Comparison of ENCODE assay signal across 17 cellular contexts in the genomic region with DNA sequence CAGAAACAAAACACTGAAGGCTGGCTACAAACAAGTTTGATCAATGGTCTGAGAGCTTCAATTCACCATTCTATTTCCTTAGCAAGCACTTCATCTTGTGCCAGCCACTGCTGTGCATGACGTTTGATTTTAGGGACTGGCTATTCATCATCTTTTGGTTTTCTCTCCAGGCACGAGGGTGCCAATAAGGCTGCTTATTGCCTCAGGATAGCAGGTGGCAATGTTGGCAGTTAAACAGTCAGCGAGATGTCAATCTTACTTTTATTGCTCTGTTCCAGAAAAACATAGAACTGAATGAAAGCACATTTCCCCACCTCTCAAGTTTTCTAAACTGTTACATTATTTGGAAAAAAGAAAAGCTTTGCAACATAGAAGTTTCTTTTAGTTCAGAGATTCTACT.
DNase-seq lines count a peak whose midpoint lies in the region; ATAC-seq and TF ChIP-seq lines count a peak whose summit lies in the region.
"Had no signal": no experiment of that assay in that cellular context is flagged by ENCODE, and none has a peak within 500 bp of the region (broad histone marks: within the 10 kb centered on the region; RNA-seq: fewer than 3 reads in every experiment).

No MANE protein-coding gene starts in this region.

- no peaks in the 10 kb centered on the region for H3K27me3 Mint-ChIP-seq in GM23338 (ENCODE audit: insufficient read depth, low read depth, poor library complexity)
- H3K27me3 Mint-ChIP-seq in nephron (ENCODE audit: low read depth): no peaks in the 10 kb centered on the region
- H3K27me3 Mint-ChIP-seq: CD8-positive, alpha-beta memory T cell; IgD-negative memory B cell had no signal

- H3K9me3 ChIP-seq in HAP-1: no peaks in the 10 kb centered on the region
- H3K9me3 ChIP-seq: BLaER1 treated with 17β-estradiol and CSF1 and Interleukin-3, amounts not matched to agents 10 nM and 100 nM had no signal

- in situ Hi-C loops in HAP-1 (cut with MboI; ENCODE audit: low sequenced_read_pairs): no loop called here

- H3K36me3 Mint-ChIP-seq in GM23338 (ENCODE audit: low read depth) (no peaks in the 10 kb centered on the region), nephron (ENCODE audit: low read depth) (no peaks in the 10 kb centered on the region)
- H3K36me3 Mint-ChIP-seq: CD8-positive, alpha-beta memory T cell; IgD-negative memory B cell had no signal

- H3K4me1 ChIP-seq in GM23338 (ENCODE audit: insufficient read depth): no peaks in the 10 kb centered on the region
- H3K4me1 ChIP-seq in HAP-1: no peaks in the 10 kb centered on the region
- H3K4me1 ChIP-seq: BLaER1 treated with 17β-estradiol and CSF1 and Interleukin-3, amounts not matched to agents 10 nM and 100 nM had no signal

- H3F3A ChIP-seq in GM23338 (replicated peaks; ENCODE audit: low read depth): no peaks in the 10 kb centered on the region

- no peak overlapping the region for H3K27ac ChIP-seq in GM23338 (ENCODE audit: low read depth)
- H3K27ac ChIP-seq: BLaER1 treated with 17β-estradiol and CSF1 and Interleukin-3, amounts not matched to agents 10 nM and 100 nM; SK-N-MC had no signal

- no peak overlapping the region for H3K4me3 Mint-ChIP-seq in GM23338
- no peak overlapping the region for H3K4me3 Mint-ChIP-seq in nephron
- H3K4me3 Mint-ChIP-seq: CD8-positive, alpha-beta memory T cell; IgD-negative memory B cell had no signal

- peak overlapping the region; percentile 19; the same call in 1 of the 2 replicates for H2AFZ ChIP-seq in GM23338

- H3K27me3 ChIP-seq in GM23338 (ENCODE audit: insufficient read depth) (no peaks in the 10 kb centered on the region), HAP-1 (ENCODE audit: low read depth) (no peaks in the 10 kb centered on the region)
- H3K27me3 ChIP-seq: BLaER1 treated with 17β-estradiol and CSF1 and Interleukin-3, amounts not matched to agents 10 nM and 100 nM had no signal

- H3K4me1 Mint-ChIP-seq in GM23338 (no peaks in the 10 kb centered on the region), nephron (peaks cover 35% of the 10 kb centered on the region)
- H3K4me1 Mint-ChIP-seq: CD8-positive, alpha-beta memory T cell; IgD-negative memory B cell had no signal

- H3K4me2 ChIP-seq in GM23338: no peak overlapping the region
- H3K4me2 ChIP-seq: BLaER1 treated with 17β-estradiol and CSF1 and Interleukin-3, amounts not matched to agents 10 nM and 100 nM had no signal

- H3K79me2 ChIP-seq in GM23338 (replicated peaks; ENCODE audit: insufficient read depth): no peaks in the 10 kb centered on the region

- TF ChIP-seq CTCF in GM23338 (conservative IDR thresholded peaks at IDR 0.05; ENCODE audit: low read depth in 2 of 2) (no peak), nephron (IDR thresholded peaks at IDR 0.05; ENCODE audit: unreplicated experiment in 3 of 3) (no peak)

- H3K4me3 ChIP-seq in GM23338: no peak overlapping the region
- no peak overlapping the region for H3K4me3 ChIP-seq in HAP-1
- H3K4me3 ChIP-seq: BLaER1 treated with 17β-estradiol and CSF1 and Interleukin-3, amounts not matched to agents 10 nM and 100 nM; SK-N-MC had no signal

- DNase-seq in GM23338 (ENCODE audit: low spot score): no peak
- peak; percentile 48 for DNase-seq in M059J (ENCODE audit: low read depth)
- DNase-seq in SHP77 treated with DMSO at 0.1 percent for 48 hours (lab: John Stamatoyannopoulos, UW): peak; percentile 67
- DNase-seq in HAP-1 (ENCODE audit: low spot score in 2 of 2): no peak
- DNase-seq in NCI-H2029 (lab: John Stamatoyannopoulos, UW): no peak
- DNase-seq in activated gamma-delta T cell (lab: John Stamatoyannopoulos, UW): no peak
- no peak for DNase-seq in NCI-H446 (lab: John Stamatoyannopoulos, UW)
- DNase-seq: CD8-positive, alpha-beta memory T cell; DND-41; NCI-H1048; NCI-H1694; NCI-H345; NCI-H526 treated with DMSO at 0.1 percent for 48 hours had no signal

- H3K9me3 Mint-ChIP-seq in GM23338 (no peaks in the 10 kb centered on the region), nephron (no peaks in the 10 kb centered on the region)

- H3K27ac Mint-ChIP-seq in GM23338: no peak overlapping the region
- peak overlapping the region in 2 of 3 experiments; percentile 25 to 31 for H3K27ac Mint-ChIP-seq in nephron
- H3K27ac Mint-ChIP-seq: CD8-positive, alpha-beta memory T cell; IgD-negative memory B cell had no signal

- no peaks in the 10 kb centered on the region for H4K20me1 ChIP-seq in GM23338 (replicated peaks; ENCODE audit: insufficient read depth)
- H4K20me1 ChIP-seq: BLaER1 treated with 17β-estradiol and CSF1 and Interleukin-3, amounts not matched to agents 10 nM and 100 nM had no signal

- no peak for ATAC-seq in GM23338

- H3K9me2 ChIP-seq in GM23338 (ENCODE audit: insufficient read depth): no peaks in the 10 kb centered on the region

- H3K36me3 ChIP-seq in GM23338 (ENCODE audit: insufficient read depth): no peaks in the 10 kb centered on the region
- no peaks in the 10 kb centered on the region for H3K36me3 ChIP-seq in HAP-1 (replicated peaks)
- H3K36me3 ChIP-seq: BLaER1 treated with 17β-estradiol and CSF1 and Interleukin-3, amounts not matched to agents 10 nM and 100 nM had no signal

TF ChIP-seq in GM23338, 12 proteins besides CTCF, POLR2A, EP300 and RAD21 (continues in another document):
- no peak for TF ChIP-seq JUNB (IDR thresholded peaks at IDR 0.05; ENCODE audit: unreplicated experiment)
- TF ChIP-seq, protein P1, sequence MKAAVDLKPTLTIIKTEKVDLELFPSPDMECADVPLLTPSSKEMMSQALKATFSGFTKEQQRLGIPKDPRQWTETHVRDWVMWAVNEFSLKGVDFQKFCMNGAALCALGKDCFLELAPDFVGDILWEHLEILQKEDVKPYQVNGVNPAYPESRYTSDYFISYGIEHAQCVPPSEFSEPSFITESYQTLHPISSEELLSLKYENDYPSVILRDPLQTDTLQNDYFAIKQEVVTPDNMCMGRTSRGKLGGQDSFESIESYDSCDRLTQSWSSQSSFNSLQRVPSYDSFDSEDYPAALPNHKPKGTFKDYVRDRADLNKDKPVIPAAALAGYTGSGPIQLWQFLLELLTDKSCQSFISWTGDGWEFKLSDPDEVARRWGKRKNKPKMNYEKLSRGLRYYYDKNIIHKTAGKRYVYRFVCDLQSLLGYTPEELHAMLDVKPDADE (IDR thresholded peaks at IDR 0.05): no peak
- TF ChIP-seq EZH2phosphoT487 (IDR thresholded peaks at IDR 0.05; ENCODE audit: unreplicated experiment): no peak
- TF ChIP-seq ZNF331 (CRISPR knock-in tag; IDR thresholded peaks at IDR 0.05; ENCODE audit: low read depth): no peak
- TF ChIP-seq EZH2 (IDR thresholded peaks at IDR 0.05; ENCODE audit: low read depth, unreplicated experiment): no peak
- TF ChIP-seq CREB1 (CRISPR knock-in tag; IDR thresholded peaks at IDR 0.05; ENCODE audit: low read depth): no peak
- TF ChIP-seq, protein P2, sequence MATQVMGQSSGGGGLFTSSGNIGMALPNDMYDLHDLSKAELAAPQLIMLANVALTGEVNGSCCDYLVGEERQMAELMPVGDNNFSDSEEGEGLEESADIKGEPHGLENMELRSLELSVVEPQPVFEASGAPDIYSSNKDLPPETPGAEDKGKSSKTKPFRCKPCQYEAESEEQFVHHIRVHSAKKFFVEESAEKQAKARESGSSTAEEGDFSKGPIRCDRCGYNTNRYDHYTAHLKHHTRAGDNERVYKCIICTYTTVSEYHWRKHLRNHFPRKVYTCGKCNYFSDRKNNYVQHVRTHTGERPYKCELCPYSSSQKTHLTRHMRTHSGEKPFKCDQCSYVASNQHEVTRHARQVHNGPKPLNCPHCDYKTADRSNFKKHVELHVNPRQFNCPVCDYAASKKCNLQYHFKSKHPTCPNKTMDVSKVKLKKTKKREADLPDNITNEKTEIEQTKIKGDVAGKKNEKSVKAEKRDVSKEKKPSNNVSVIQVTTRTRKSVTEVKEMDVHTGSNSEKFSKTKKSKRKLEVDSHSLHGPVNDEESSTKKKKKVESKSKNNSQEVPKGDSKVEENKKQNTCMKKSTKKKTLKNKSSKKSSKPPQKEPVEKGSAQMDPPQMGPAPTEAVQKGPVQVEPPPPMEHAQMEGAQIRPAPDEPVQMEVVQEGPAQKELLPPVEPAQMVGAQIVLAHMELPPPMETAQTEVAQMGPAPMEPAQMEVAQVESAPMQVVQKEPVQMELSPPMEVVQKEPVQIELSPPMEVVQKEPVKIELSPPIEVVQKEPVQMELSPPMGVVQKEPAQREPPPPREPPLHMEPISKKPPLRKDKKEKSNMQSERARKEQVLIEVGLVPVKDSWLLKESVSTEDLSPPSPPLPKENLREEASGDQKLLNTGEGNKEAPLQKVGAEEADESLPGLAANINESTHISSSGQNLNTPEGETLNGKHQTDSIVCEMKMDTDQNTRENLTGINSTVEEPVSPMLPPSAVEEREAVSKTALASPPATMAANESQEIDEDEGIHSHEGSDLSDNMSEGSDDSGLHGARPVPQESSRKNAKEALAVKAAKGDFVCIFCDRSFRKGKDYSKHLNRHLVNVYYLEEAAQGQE (IDR thresholded peaks at IDR 0.05; ENCODE audit: unreplicated experiment): no peak
- TF ChIP-seq STAT1 (IDR thresholded peaks at IDR 0.05; ENCODE audit: unreplicated experiment): no peak
- TF ChIP-seq POLR2AphosphoS5 (IDR thresholded peaks at IDR 0.05; ENCODE audit: low read depth): no peak
- TF ChIP-seq ZNF114 (CRISPR knock-in tag; IDR thresholded peaks at IDR 0.05): no peak

Comparison
In these comparisons a context has a peak if more than half of its experiments do, and no peak if none do; other contexts are left out.
1. DNase-seq: peak in M059J (single experiment) and SHP77 treated with DMSO at 0.1 percent for 48 hours (single experiment); none in GM23338 (single experiment), HAP-1 (0 of 2), NCI-H2029 (single experiment), activated gamma-delta T cell (single experiment) and NCI-H446 (0 of 2).